22 cellular contexts compared by ENCODE assay signal in the genomic region with DNA sequence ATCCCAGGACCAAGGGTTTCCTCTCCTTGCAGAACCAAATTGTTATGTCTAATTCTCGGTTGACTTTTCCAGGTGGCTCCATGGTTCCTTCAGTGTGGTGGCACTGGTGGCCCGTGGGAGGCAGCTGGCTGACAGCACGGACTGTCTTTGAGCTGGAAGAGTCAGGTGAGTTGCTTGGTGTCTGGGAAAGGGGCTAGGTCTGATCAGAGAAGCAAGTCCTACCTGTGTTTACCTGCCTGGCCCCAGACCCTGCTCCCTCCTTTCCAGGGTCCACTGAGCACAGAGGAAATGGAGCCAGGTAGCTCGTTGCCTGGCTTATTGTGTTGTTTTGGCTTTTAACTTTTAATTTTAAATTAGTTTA.
DNase-seq lines count a peak whose midpoint lies in the region; ATAC-seq, FAIRE-seq and TF ChIP-seq lines count a peak whose summit lies in the region.
"Had no signal": no experiment of that assay in that cellular context is flagged by ENCODE, and none has a peak within 500 bp of the region (broad histone marks: within the 10 kb centered on the region; RNA-seq: fewer than 3 reads in every experiment).

No MANE protein-coding gene starts in this region.

- H3K27me3 ChIP-seq in HepG2 (ENCODE audit: control insufficient read depth in 1 of 2, insufficient read depth in 2 of 2, low read length in 2 of 2) (peaks cover 6 to 20% of the 10 kb centered on the region in 2 experiments; a peak in 4 of 5 replicates), right lobe of liver (no peaks in the 10 kb centered on the region)
- H3K27me3 ChIP-seq: BLaER1 had no signal

- TF ChIP-seq CTCF in HepG2 (CRISPR knock-in tag; IDR thresholded peaks at IDR 0.05) (0 out of 2 replicates have a peak, but pooled peaks have one; percentile 11), right lobe of liver (IDR thresholded peaks at IDR 0.05) (no peak)

- H3K4me3 ChIP-seq in HepG2 (replicated peaks in 1 of 3; ENCODE audit: insufficient read depth in 1 of 3, low read depth in 2 of 3, low read length in 3 of 3) (no peak overlapping the region), right lobe of liver (no peak overlapping the region)
- H3K4me3 ChIP-seq: BLaER1, GM12878, GM23248 had no signal

- CTCF ChIA-PET in HepG2 (lab: Yijun Ruan, JAX; ENCODE audit: low intra/inter-chr PET ratio, low total read pairs): no interaction called here

- no peaks in the 10 kb centered on the region for H3K79me2 ChIP-seq in HepG2 (ENCODE audit: insufficient read depth, low read length)

- H2AFZ ChIP-seq in HepG2 (ENCODE audit: low read length): no peak overlapping the region
- H2AFZ ChIP-seq: GM23248 had no signal

- H3K4me1 Mint-ChIP-seq in stimulated activated naive B cell treated with anti-CD40 and anti-IgM and Interleukin-4, amounts not matched to agents 10 μg/mL and 1 μg/mL and 100 μg/mL, for 72 hours: peaks cover 12 to 24% of the 10 kb centered on the region in 2 donors
- H3K4me1 Mint-ChIP-seq: CD4-positive, CD25-positive, alpha-beta regulatory T cell had no signal

- no peak for FAIRE-seq in HepG2 (lab: Jason Lieb, UNC)
- FAIRE-seq: A204.1, GM12878, GM19239 had no signal

- POLR2A ChIA-PET in HepG2 (lab: Yijun Ruan, JAX): interaction anchor here (1.4 to 3.1 kb wide), 3 partner anchors 45 to 129 kb away, joined by 4 to 15 read pairs (median 6); no protein-coding TSS in a partner anchor

- no TSS peak for BruUV-seq in HepG2 (replicated peaks; lab: Mats Ljungman, UMichigan)

- no peaks in the 10 kb centered on the region for H3K36me3 Mint-ChIP-seq in stimulated activated naive B cell treated with anti-CD40 and anti-IgM and Interleukin-4, amounts not matched to agents 10 μg/mL and 1 μg/mL and 100 μg/mL, for 72 hours
- H3K36me3 Mint-ChIP-seq: CD4-positive, CD25-positive, alpha-beta regulatory T cell; CD8-positive, alpha-beta T cell had no signal

- no peaks in the 10 kb centered on the region for H3K9me3 Mint-ChIP-seq in stimulated activated naive B cell treated with anti-CD40 and anti-IgM and Interleukin-4, amounts not matched to agents 10 μg/mL and 1 μg/mL and 100 μg/mL, for 72 hours
- H3K9me3 Mint-ChIP-seq: CD8-positive, alpha-beta T cell; H9 had no signal

- H3K36me3 ChIP-seq in HepG2 (replicated peaks in 1 of 2; ENCODE audit: control insufficient read depth in 1 of 2, insufficient read depth in 2 of 2, low read length in 2 of 2) (no peaks in the 10 kb centered on the region), right lobe of liver (no peaks in the 10 kb centered on the region)
- H3K36me3 ChIP-seq: BLaER1 had no signal

- intact Hi-C loops in HepG2 (cut with micrococcal nuclease; ENCODE audit: unreplicated experiment) (no loop called here), right lobe of liver (cut with DNase I) (no loop called here)

- H4K20me1 ChIP-seq in HepG2 (ENCODE audit: insufficient read depth, low read length): no peaks in the 10 kb centered on the region
- H4K20me1 ChIP-seq: BLaER1 had no signal

- peaks cover 0 to 6% of the 10 kb centered on the region in 2 donors for H3K27me3 Mint-ChIP-seq in stimulated activated naive B cell treated with anti-CD40 and anti-IgM and Interleukin-4, amounts not matched to agents 10 μg/mL and 1 μg/mL and 100 μg/mL, for 72 hours

- peaks cover 58% of the 10 kb centered on the region for H3K4me1 ChIP-seq in HepG2 (ENCODE audit: insufficient read depth, low read length)
- peaks cover 0 to 37% (median 18%) of the 10 kb centered on the region in 4 donors for H3K4me1 ChIP-seq in right lobe of liver

- TF ChIP-seq RAD21 in HepG2 (CRISPR knock-in tag; IDR thresholded peaks at IDR 0.05): no peak

- H3K9me3 ChIP-seq in HepG2 (ENCODE audit: low read length) (no peaks in the 10 kb centered on the region), right lobe of liver (no peaks in the 10 kb centered on the region)
- H3K9me3 ChIP-seq: BLaER1, Caco-2 had no signal

- ATAC-seq in HepG2 (no peak), right lobe of liver (no peak)
- ATAC-seq in stimulated activated naive B cell treated with anti-CD40 and anti-IgM and Interleukin-4, amounts not matched to agents 10 μg/mL and 1 μg/mL and 100 μg/mL, for 72 hours (replicated peaks): no peak
- ATAC-seq in activated CD4-positive, CD25-positive, alpha-beta regulatory T cell treated with anti-CD3 and anti-CD28 coated beads, Interleukin-2, amount 50 U/mL, for 24 hours: no peak
- ATAC-seq: CD8-positive, alpha-beta T cell; HCT116 had no signal

- in situ Hi-C loops in HepG2 (cut with HindIII; ENCODE audit: extremely low pct_ligation_motif_present, low pct_unique_long_range_greater_than_20kb): no loop called here

- no peak overlapping the region for H3K27ac ChIP-seq in HepG2 (ENCODE audit: extremely low read length, insufficient read depth, low read length)
- H3K27ac ChIP-seq in right lobe of liver: no peak overlapping the region
- H3K27ac ChIP-seq: 22Rv1, BLaER1, GM23248 had no signal

- DNase-seq in HepG2 (ENCODE audit: low spot score) (no peak), right lobe of liver (no peak), left kidney (ENCODE audit: low read depth, low spot score) (peak; percentile 26), NCI-H2171 treated with DMSO at 0.1 percent for 48 hours (lab: John Stamatoyannopoulos, UW) (no peak)
- no peak for DNase-seq in stimulated activated naive B cell treated with anti-CD40 and anti-IgM and Interleukin-4, amounts not matched to agents 10 μg/mL and 1 μg/mL and 100 μg/mL, for 72 hours
- DNase-seq: Caco-2; CD4-positive, CD25-positive, alpha-beta regulatory T cell; CD8-positive, alpha-beta T cell; DMS153; DND-41; EL; GDM1; GM23248; H9 had no signal

- no peak overlapping the region for H3K4me3 Mint-ChIP-seq in stimulated activated naive B cell treated with anti-CD40 and anti-IgM and Interleukin-4, amounts not matched to agents 10 μg/mL and 1 μg/mL and 100 μg/mL, for 72 hours
- H3K4me3 Mint-ChIP-seq: B cell; CD4-positive, CD25-positive, alpha-beta regulatory T cell; CD8-positive, alpha-beta T cell; H9 had no signal

- TF ChIP-seq EP300 in HepG2 (IDR thresholded peaks at IDR 0.05; ENCODE audit: low read depth in 2 of 2, low read length in 2 of 2) (no peak), HepG2 (CRISPR knock-in tag; IDR thresholded peaks at IDR 0.05; ENCODE audit: borderline replicate concordance) (no peak)

- TF ChIP-seq POLR2A in HepG2 (IDR thresholded peaks at IDR 0.05; ENCODE audit: insufficient read depth in 1 of 2, low read depth in 2 of 2, low read length in 2 of 2) (no peak), right lobe of liver (IDR thresholded peaks at IDR 0.05) (no peak)

- peak overlapping the region; percentile 34 for H3K27ac Mint-ChIP-seq in stimulated activated naive B cell treated with anti-CD40 and anti-IgM and Interleukin-4, amounts not matched to agents 10 μg/mL and 1 μg/mL and 100 μg/mL, for 72 hours
- H3K27ac Mint-ChIP-seq: B cell; CD4-positive, CD25-positive, alpha-beta regulatory T cell; CD8-positive, alpha-beta T cell; H9 had no signal

- H3K9ac ChIP-seq in HepG2 (ENCODE audit: insufficient read depth, low read depth, low read length): no peak overlapping the region
- H3K9ac ChIP-seq: BLaER1, GM23248 had no signal

- H3K4me2 ChIP-seq in HepG2 (ENCODE audit: low read depth, low read length): no peak overlapping the region
- H3K4me2 ChIP-seq: BLaER1 had no signal

- 11% methylated on average over 4 of the region's 4 CpGs for WGBS in HepG2 (ENCODE audit: low lambda C conversion rate)
- 89% methylated on average over 3 of the region's 4 CpGs for WGBS in right lobe of liver (ENCODE audit: insufficient coverage, low coverage, low lambda C conversion rate, missing lambda C conversion rate)

TF ChIP-seq in HepG2, 621 proteins besides CTCF, POLR2A, EP300 and RAD21 (continues in another document):
- TF ChIP-seq, protein P1, sequence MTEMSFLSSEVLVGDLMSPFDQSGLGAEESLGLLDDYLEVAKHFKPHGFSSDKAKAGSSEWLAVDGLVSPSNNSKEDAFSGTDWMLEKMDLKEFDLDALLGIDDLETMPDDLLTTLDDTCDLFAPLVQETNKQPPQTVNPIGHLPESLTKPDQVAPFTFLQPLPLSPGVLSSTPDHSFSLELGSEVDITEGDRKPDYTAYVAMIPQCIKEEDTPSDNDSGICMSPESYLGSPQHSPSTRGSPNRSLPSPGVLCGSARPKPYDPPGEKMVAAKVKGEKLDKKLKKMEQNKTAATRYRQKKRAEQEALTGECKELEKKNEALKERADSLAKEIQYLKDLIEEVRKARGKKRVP (CRISPR knock-in tag; IDR thresholded peaks at IDR 0.05): no peak
- TF ChIP-seq ZKSCAN5 (CRISPR knock-in tag; IDR thresholded peaks at IDR 0.05): no peak
- TF ChIP-seq, protein P2, sequence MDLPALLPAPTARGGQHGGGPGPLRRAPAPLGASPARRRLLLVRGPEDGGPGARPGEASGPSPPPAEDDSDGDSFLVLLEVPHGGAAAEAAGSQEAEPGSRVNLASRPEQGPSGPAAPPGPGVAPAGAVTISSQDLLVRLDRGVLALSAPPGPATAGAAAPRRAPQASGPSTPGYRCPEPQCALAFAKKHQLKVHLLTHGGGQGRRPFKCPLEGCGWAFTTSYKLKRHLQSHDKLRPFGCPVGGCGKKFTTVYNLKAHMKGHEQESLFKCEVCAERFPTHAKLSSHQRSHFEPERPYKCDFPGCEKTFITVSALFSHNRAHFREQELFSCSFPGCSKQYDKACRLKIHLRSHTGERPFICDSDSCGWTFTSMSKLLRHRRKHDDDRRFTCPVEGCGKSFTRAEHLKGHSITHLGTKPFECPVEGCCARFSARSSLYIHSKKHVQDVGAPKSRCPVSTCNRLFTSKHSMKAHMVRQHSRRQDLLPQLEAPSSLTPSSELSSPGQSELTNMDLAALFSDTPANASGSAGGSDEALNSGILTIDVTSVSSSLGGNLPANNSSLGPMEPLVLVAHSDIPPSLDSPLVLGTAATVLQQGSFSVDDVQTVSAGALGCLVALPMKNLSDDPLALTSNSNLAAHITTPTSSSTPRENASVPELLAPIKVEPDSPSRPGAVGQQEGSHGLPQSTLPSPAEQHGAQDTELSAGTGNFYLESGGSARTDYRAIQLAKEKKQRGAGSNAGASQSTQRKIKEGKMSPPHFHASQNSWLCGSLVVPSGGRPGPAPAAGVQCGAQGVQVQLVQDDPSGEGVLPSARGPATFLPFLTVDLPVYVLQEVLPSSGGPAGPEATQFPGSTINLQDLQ (CRISPR knock-in tag; IDR thresholded peaks at IDR 0.05): no peak
- TF ChIP-seq, protein P3, sequence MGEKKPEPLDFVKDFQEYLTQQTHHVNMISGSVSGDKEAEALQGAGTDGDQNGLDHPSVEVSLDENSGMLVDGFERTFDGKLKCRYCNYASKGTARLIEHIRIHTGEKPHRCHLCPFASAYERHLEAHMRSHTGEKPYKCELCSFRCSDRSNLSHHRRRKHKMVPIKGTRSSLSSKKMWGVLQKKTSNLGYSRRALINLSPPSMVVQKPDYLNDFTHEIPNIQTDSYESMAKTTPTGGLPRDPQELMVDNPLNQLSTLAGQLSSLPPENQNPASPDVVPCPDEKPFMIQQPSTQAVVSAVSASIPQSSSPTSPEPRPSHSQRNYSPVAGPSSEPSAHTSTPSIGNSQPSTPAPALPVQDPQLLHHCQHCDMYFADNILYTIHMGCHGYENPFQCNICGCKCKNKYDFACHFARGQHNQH (CRISPR knock-in tag; IDR thresholded peaks at IDR 0.05): no peak
- TF ChIP-seq, protein P4, sequence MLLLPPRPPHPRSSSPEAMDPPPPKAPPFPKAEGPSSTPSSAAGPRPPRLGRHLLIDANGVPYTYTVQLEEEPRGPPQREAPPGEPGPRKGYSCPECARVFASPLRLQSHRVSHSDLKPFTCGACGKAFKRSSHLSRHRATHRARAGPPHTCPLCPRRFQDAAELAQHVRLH (CRISPR knock-in tag; IDR thresholded peaks at IDR 0.05; ENCODE audit: borderline replicate concordance, low read depth): no peak
